ENCODE assay signal across 8 cellular contexts in the genomic region with DNA sequence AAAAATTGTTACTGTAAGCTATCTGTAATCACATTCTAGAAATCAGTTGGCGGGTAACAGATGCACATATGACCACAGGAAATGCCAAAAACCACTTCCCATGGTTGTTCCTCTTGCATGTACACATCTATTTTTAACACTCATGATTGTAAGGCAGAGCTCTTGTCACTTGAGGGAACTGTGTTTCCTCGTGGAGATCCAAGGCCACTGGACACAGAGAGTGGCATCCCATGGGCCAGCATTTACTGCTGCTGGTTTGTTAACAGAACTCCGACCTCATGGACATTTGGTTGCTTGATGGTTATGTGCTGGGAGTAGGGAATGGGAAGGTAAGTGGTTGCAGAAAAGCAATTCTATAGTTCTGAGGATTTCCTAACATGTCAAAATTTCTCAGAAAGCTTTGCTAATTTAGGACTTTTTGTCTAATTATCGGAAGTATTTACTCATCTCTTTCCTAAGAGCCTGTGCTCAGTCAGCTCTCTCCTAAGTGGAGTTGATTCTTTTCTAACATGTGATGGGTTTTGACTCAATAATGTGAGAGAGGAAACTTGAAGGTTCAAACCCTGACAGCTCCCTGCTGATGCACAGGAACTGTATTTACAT.
DNase-seq lines count a peak whose midpoint lies in the region; ATAC-seq and TF ChIP-seq lines count a peak whose summit lies in the region.

No MANE protein-coding gene starts in this region.

- no peaks in the 10 kb centered on the region for H3K27me3 ChIP-seq in SK-N-SH (ENCODE audit: insufficient read depth)
- H3K27me3 ChIP-seq in lung (ENCODE audit: control insufficient read depth, insufficient read depth): no peaks in the 10 kb centered on the region

- H3K27me3 Mint-ChIP-seq in T-helper 17 cell: no peaks in the 10 kb centered on the region

- no peak for TF ChIP-seq RAD21 in SK-N-SH (IDR thresholded peaks at IDR 0.05; ENCODE audit: low read length)

- peaks cover 2% of the 10 kb centered on the region for H3K36me3 Mint-ChIP-seq in T-helper 17 cell (ENCODE audit: low read depth)

- 0 out of 2 replicates have a peak overlapping the region, but pooled peaks have one; percentile 29 for H2AFZ ChIP-seq in SK-N-SH (ENCODE audit: low read depth)

- no peak for DNase-seq in SK-N-SH
- DNase-seq in T-helper 17 cell: no peak
- DNase-seq in lung (ENCODE audit: low spot score): peak; percentile 32
- DNase-seq in A172 (ENCODE audit: low spot score): no peak
- DNase-seq in NCI-H526 treated with DMSO at 0.1 percent for 48 hours (lab: John Stamatoyannopoulos, UW): no peak
- DNase-seq in NCI-H2029 treated with DMSO at 0.1 percent for 48 hours (lab: John Stamatoyannopoulos, UW): no peak

- H3K9me2 ChIP-seq in SK-N-SH: no peaks in the 10 kb centered on the region

- H3K36me3 ChIP-seq in SK-N-SH (replicated peaks in 1 of 2; ENCODE audit: control insufficient read depth in 1 of 2, insufficient read depth in 2 of 2, low read length in 1 of 2) (no peaks in the 10 kb centered on the region), lung (ENCODE audit: control insufficient read depth in 2 of 2, insufficient read depth in 2 of 2, low read length in 2 of 2) (no peaks in the 10 kb centered on the region)

- CTCF ChIA-PET in SK-N-SH (lab: Yijun Ruan, JAX): no interaction called here

- H3K27ac Mint-ChIP-seq in T-helper 17 cell: peak overlapping the region; percentile 12

- no peaks in the 10 kb centered on the region for H3K79me2 ChIP-seq in SK-N-SH (ENCODE audit: insufficient read depth)

- H3K9me3 ChIP-seq in SK-N-SH (no peaks in the 10 kb centered on the region; the same call in 1 of the 2 replicates), T-helper 17 cell (ENCODE audit: control insufficient read depth, low read length, poor library complexity, severe bottlenecking) (no peaks in the 10 kb centered on the region), lung (ENCODE audit: control insufficient read depth in 2 of 2, insufficient read depth in 1 of 2, low read length in 1 of 2) (peaks cover 0 to 1% of the 10 kb centered on the region in 2 donors)

- POLR2A ChIA-PET in SK-N-SH (lab: Yijun Ruan, JAX): interaction anchor here (0.8 kb wide), 1 partner anchor 9 kb away, joined by 3 read pairs; no protein-coding TSS in a partner anchor

- peak overlapping the region; percentile 10 for H3K4me3 Mint-ChIP-seq in T-helper 17 cell

- WGBS in SK-N-SH (ENCODE audit: low lambda C conversion rate): 63% methylated on average over 4 of the region's 4 CpGs
- 21 to 48% methylated on average over 4 of the region's 4 CpGs for WGBS in lung, 2 donors

- ATAC-seq in SK-N-SH treated with all-trans-retinoic acid at 6 μM for 48 hours (no peak), HG03097 (IDR thresholded peaks at IDR 0.05; ENCODE audit: low FRiP score, unreplicated experiment) (peak; percentile 62), T-helper 17 cell (peak; percentile 65), lung (ENCODE audit: insufficient read depth, low FRiP score) (peak; percentile 71)

- no peak for TF ChIP-seq EP300 in SK-N-SH (IDR thresholded peaks at IDR 0.05; ENCODE audit: borderline replicate concordance in 1 of 2, low read depth in 1 of 2, low read length in 1 of 2)

- H3K9ac ChIP-seq in SK-N-SH: no peak overlapping the region

- H3K4me1 ChIP-seq in SK-N-SH (ENCODE audit: control insufficient read depth in 1 of 2, insufficient read depth in 2 of 2, low read depth in 1 of 2, low read length in 1 of 2) (no peaks in the 10 kb centered on the region), lung (ENCODE audit: control insufficient read depth in 2 of 2, insufficient read depth in 2 of 2, low read length in 2 of 2) (peaks cover 3% of the 10 kb centered on the region in 2 donors)

- TF ChIP-seq CTCF in SK-N-SH (IDR thresholded peaks at IDR 0.05) (no peak), lung (IDR thresholded peaks at IDR 0.05; ENCODE audit: control extremely low read depth, extremely low read depth) (no peak)

- H3K4me3 ChIP-seq in SK-N-SH (ENCODE audit: low read depth in 2 of 2, low read length in 1 of 2) (no peak overlapping the region), lung (no peak overlapping the region)

- H3F3A ChIP-seq in SK-N-SH (replicated peaks; ENCODE audit: insufficient read depth): no peaks in the 10 kb centered on the region

- peaks cover 18% of the 10 kb centered on the region for H3K4me1 Mint-ChIP-seq in T-helper 17 cell

- H3K4me2 ChIP-seq in SK-N-SH: no peak overlapping the region

- H4K20me1 ChIP-seq in SK-N-SH (ENCODE audit: insufficient read depth): no peaks in the 10 kb centered on the region

- no peak overlapping the region for H3K27ac ChIP-seq in SK-N-SH (ENCODE audit: low read depth in 2 of 2, low read length in 1 of 2)
- peak overlapping the region in 1 of 2 donors; percentile 69 for H3K27ac ChIP-seq in lung (ENCODE audit: low read depth in 1 of 2, low read length in 1 of 2)

TF ChIP-seq in SK-N-SH, 30 proteins besides CTCF, POLR2A, EP300 and RAD21:
- no peak for TF ChIP-seq USF2 (IDR thresholded peaks at IDR 0.05; ENCODE audit: borderline replicate concordance, low read depth, low read length)
- TF ChIP-seq RCOR1 (IDR thresholded peaks at IDR 0.05; ENCODE audit: low read length): no peak
- TF ChIP-seq MEF2A (IDR thresholded peaks at IDR 0.05; ENCODE audit: borderline replicate concordance, low read depth): no peak
- no peak for TF ChIP-seq RFX5 (IDR thresholded peaks at IDR 0.05; ENCODE audit: low read length)
- no peak for TF ChIP-seq GATA2 (CRISPR knock-in tag; IDR thresholded peaks at IDR 0.05)
- no peak for TF ChIP-seq TEAD4 (IDR thresholded peaks at IDR 0.05; ENCODE audit: borderline replicate concordance, insufficient read depth)

TF ChIP-seq in SK-N-SH treated with all-trans-retinoic acid at 6 μM for 48 hours, 23 proteins besides CTCF, POLR2A, EP300 and RAD21:
- TF ChIP-seq PPARA (CRISPR knock-in tag; IDR thresholded peaks at IDR 0.05; ENCODE audit: borderline replicate concordance): no peak
- no peak for TF ChIP-seq CSDC2 (CRISPR knock-in tag; IDR thresholded peaks at IDR 0.05)
- TF ChIP-seq BACH2 (CRISPR knock-in tag; IDR thresholded peaks at IDR 0.05; ENCODE audit: borderline replicate concordance): no peak
- TF ChIP-seq, protein P1, sequence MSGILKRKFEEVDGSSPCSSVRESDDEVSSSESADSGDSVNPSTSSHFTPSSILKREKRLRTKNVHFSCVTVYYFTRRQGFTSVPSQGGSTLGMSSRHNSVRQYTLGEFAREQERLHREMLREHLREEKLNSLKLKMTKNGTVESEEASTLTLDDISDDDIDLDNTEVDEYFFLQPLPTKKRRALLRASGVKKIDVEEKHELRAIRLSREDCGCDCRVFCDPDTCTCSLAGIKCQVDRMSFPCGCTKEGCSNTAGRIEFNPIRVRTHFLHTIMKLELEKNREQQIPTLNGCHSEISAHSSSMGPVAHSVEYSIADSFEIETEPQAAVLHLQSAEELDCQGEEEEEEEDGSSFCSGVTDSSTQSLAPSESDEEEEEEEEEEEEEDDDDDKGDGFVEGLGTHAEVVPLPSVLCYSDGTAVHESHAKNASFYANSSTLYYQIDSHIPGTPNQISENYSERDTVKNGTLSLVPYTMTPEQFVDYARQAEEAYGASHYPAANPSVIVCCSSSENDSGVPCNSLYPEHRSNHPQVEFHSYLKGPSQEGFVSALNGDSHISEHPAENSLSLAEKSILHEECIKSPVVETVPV (CRISPR knock-in tag; IDR thresholded peaks at IDR 0.05): no peak
- no peak for TF ChIP-seq OSR1 (CRISPR knock-in tag; IDR thresholded peaks at IDR 0.05)
- TF ChIP-seq ZC3H10 (CRISPR knock-in tag; IDR thresholded peaks at IDR 0.05): no peak
- no peak for TF ChIP-seq ESRRG (CRISPR knock-in tag; IDR thresholded peaks at IDR 0.05)
- no peak for TF ChIP-seq RARB (CRISPR knock-in tag; IDR thresholded peaks at IDR 0.05)
- TF ChIP-seq CREB5 (CRISPR knock-in tag; IDR thresholded peaks at IDR 0.05; ENCODE audit: low read depth): no peak
- TF ChIP-seq ZNF70 (CRISPR knock-in tag; IDR thresholded peaks at IDR 0.05): no peak
- TF ChIP-seq ZFP3 (CRISPR knock-in tag; IDR thresholded peaks at IDR 0.05): no peak
- TF ChIP-seq ISL1 (CRISPR knock-in tag; IDR thresholded peaks at IDR 0.05): no peak
TF ChIP-seq in SK-N-SH treated with all-trans-retinoic acid at 6 μM for 48 hours: peak in this region for 0.
